Comparison of ENCODE assay signal across 8 cellular contexts in genomic region chr10:71965623-71966022, GRCh38. TPM values are rescaled to one million over a fixed set of nuclear protein-coding genes. Genes with fewer than 3 reads are reported as not detected.
DNase-seq lines count a peak whose midpoint lies in the region; ATAC-seq and TF ChIP-seq lines count a peak whose summit lies in the region.
"Had no signal": no experiment of that assay in that cellular context is flagged by ENCODE, and none has a peak within 500 bp of the region (broad histone marks: within the 10 kb centered on the region; RNA-seq: fewer than 3 reads in every experiment).

No MANE protein-coding gene starts in this region.

- peak overlapping the region; percentile 83 for H3K4me3 Mint-ChIP-seq in MCF 10A (ENCODE audit: unreplicated experiment)

- peak overlapping the region; percentile 81 for H3K27ac Mint-ChIP-seq in MCF 10A (ENCODE audit: low read depth, unreplicated experiment)

- 73% methylated on average over 4 of the region's 4 CpGs for WGBS in liver

- no peaks in the 10 kb centered on the region for H3K9me3 Mint-ChIP-seq in MCF 10A (ENCODE audit: unreplicated experiment)

- no peaks in the 10 kb centered on the region for H3K27me3 ChIP-seq in MG63
- peaks cover 0 to 7% (median 6%) of the 10 kb centered on the region in 4 donors for H3K27me3 ChIP-seq in liver (ENCODE audit: control insufficient read depth in 4 of 4, insufficient read depth in 4 of 4, low read length in 3 of 4)

- peaks cover 38% of the 10 kb centered on the region for H3K4me1 Mint-ChIP-seq in MCF 10A (ENCODE audit: insufficient read depth, unreplicated experiment)

- H3K27me3 Mint-ChIP-seq in MCF 10A (ENCODE audit: insufficient read depth, unreplicated experiment) = no peaks in the 10 kb centered on the region

- POLR2A ChIA-PET in MCF 10A (lab: Yijun Ruan, JAX) = interaction anchor here (0.6 to 4.1 kb wide), 12 partner anchors 9 to 370 kb away, joined by 3 to 64 read pairs (median 3); partner anchors contain the start of genes ANAPC16, ASCC1 and DDIT4

- intact Hi-C loops in MCF 10A (cut with micrococcal nuclease) = loop anchor here (2.0 kb wide), 2 partner anchors 43 to 79 kb away; no protein-coding TSS in a partner anchor

- TF ChIP-seq RAD21 in liver (IDR thresholded peaks at IDR 0.05) = no peak

- H3K36me3 ChIP-seq in MG63 = peaks cover 42% of the 10 kb centered on the region
- no peaks in the 10 kb centered on the region for H3K36me3 ChIP-seq in liver (ENCODE audit: control insufficient read depth in 4 of 4, insufficient read depth in 3 of 4, low read depth in 1 of 4, low read length in 3 of 4)

- H3K27ac ChIP-seq in liver (ENCODE audit: low read depth in 1 of 2, low read length in 2 of 2) = peak overlapping the region; percentile 59 to 75

- H3K4me3 ChIP-seq in MG63 (peak overlapping the region; percentile 92), liver (ENCODE audit: low read depth in 1 of 3, low read length in 3 of 3) (peak overlapping the region in 1 of 3 donors; percentile 61)

- no peak overlapping the region for H3K9ac ChIP-seq in liver (ENCODE audit: low read depth in 1 of 2, low read length in 2 of 2)

- no peak for TF ChIP-seq CTCF in MCF 10A (IDR thresholded peaks at IDR 0.05; ENCODE audit: unreplicated experiment)
- no peak for TF ChIP-seq CTCF in liver (IDR thresholded peaks at IDR 0.05; ENCODE audit: low read depth, low read length, missing input control)

- no peaks in the 10 kb centered on the region for H3K9me3 ChIP-seq in MG63
- no peaks in the 10 kb centered on the region for H3K9me3 ChIP-seq in liver (ENCODE audit: control insufficient read depth in 4 of 4, low read length in 3 of 4)

- no peak for ATAC-seq in HG03159 (IDR thresholded peaks at IDR 0.05; ENCODE audit: unreplicated experiment)

- peaks cover 0 to 15% (median 4%) of the 10 kb centered on the region in 4 donors for H3K4me1 ChIP-seq in liver (ENCODE audit: control insufficient read depth in 4 of 4, insufficient read depth in 4 of 4, low read length in 3 of 4)

- CTCF ChIA-PET in MCF 10A (lab: Yijun Ruan, JAX) = interaction anchor here (0.6 to 3.9 kb wide), 7 partner anchors 9 to 721 kb away, joined by 3 to 25 read pairs (median 3); no protein-coding TSS in a partner anchor

- DNase-seq in MG63 (no peak), MCF 10A (ENCODE audit: unreplicated experiment) (no peak), superior temporal gyrus (ENCODE audit: extremely low spot score) (peak; percentile 54), HK-2 (ENCODE audit: unreplicated experiment) (no peak), activated gamma-delta T cell (lab: John Stamatoyannopoulos, UW) (no peak)
- DNase-seq: activated effector memory CD4-positive, alpha-beta T cell treated with Interleukin-2 at 50 U/mL for 16 hours had no signal

- TSS peak; percentile 37 for BruUV-seq in MCF 10A (replicated peaks; lab: Mats Ljungman, UMichigan)

- H3K36me3 Mint-ChIP-seq in MCF 10A (ENCODE audit: insufficient read depth, unreplicated experiment) = no peaks in the 10 kb centered on the region

TF ChIP-seq in liver, 16 proteins besides CTCF, POLR2A, EP300 and RAD21:
- no peak for TF ChIP-seq RXRA (IDR thresholded peaks at IDR 0.05)
- no peak for TF ChIP-seq REST (IDR thresholded peaks at IDR 0.05)
- no peak for TF ChIP-seq JUND (IDR thresholded peaks at IDR 0.05)
- no peak for TF ChIP-seq SP1 (IDR thresholded peaks at IDR 0.05)
- TF ChIP-seq FOXA2 (IDR thresholded peaks at IDR 0.05) = no peak

RNA-seq across cellular contexts. Expression of gene CHST3, which starts 1.4 kb away (rescaled TPM):
- 14.6 and 21.7 TPM in 2 replicates for total RNA-seq in MG63 (2014; rRNA removed; shearing (Covaris generic); ENCODE audit: low replicate concordance)
- total RNA-seq in MCF 10A (2022) = 28.7 and 29.3 TPM in 2 replicates
- 1 to 10 TPM; 1.1 to 4.3 TPM for total RNA-seq in liver
- 1 to 10 TPM in 1 of 2 donors, under 1 TPM in 1; 0.29 to 1.9 TPM for polyA plus RNA-seq in liver
